Comparison of ENCODE assay signal across 1 cellular context in genomic region chr9:133914483-133915342, GRCh38.
TF ChIP-seq lines count a peak whose summit lies in the region.

No MANE protein-coding gene starts in this region.

TF ChIP-seq in WTC11, 78 proteins besides CTCF, POLR2A, EP300 and RAD21 (continued from another document):
- TF ChIP-seq, protein P1, sequence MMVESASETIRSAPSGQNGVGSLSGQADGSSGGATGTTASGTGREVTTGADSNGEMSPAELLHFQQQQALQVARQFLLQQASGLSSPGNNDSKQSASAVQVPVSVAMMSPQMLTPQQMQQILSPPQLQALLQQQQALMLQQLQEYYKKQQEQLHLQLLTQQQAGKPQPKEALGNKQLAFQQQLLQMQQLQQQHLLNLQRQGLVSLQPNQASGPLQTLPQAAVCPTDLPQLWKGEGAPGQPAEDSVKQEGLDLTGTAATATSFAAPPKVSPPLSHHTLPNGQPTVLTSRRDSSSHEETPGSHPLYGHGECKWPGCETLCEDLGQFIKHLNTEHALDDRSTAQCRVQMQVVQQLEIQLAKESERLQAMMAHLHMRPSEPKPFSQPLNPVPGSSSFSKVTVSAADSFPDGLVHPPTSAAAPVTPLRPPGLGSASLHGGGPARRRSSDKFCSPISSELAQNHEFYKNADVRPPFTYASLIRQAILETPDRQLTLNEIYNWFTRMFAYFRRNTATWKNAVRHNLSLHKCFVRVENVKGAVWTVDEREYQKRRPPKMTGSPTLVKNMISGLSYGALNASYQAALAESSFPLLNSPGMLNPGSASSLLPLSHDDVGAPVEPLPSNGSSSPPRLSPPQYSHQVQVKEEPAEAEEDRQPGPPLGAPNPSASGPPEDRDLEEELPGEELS (CRISPR knock-in tag; IDR thresholded peaks at IDR 0.05), result no peak
- no peak for TF ChIP-seq SOX15 (CRISPR knock-in tag; IDR thresholded peaks at IDR 0.05)
- no peak for TF ChIP-seq MYBL2 (CRISPR knock-in tag; IDR thresholded peaks at IDR 0.05)
- TF ChIP-seq, protein P2, sequence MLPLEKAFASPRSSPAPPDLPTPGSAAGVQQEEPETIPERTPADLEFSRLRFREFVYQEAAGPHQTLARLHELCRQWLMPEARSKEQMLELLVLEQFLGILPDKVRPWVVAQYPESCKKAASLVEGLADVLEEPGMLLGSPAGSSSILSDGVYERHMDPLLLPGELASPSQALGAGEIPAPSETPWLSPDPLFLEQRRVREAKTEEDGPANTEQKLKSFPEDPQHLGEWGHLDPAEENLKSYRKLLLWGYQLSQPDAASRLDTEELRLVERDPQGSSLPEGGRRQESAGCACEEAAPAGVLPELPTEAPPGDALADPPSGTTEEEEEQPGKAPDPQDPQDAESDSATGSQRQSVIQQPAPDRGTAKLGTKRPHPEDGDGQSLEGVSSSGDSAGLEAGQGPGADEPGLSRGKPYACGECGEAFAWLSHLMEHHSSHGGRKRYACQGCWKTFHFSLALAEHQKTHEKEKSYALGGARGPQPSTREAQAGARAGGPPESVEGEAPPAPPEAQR (CRISPR knock-in tag; IDR thresholded peaks at IDR 0.05), result no peak
- TF ChIP-seq, protein P3, sequence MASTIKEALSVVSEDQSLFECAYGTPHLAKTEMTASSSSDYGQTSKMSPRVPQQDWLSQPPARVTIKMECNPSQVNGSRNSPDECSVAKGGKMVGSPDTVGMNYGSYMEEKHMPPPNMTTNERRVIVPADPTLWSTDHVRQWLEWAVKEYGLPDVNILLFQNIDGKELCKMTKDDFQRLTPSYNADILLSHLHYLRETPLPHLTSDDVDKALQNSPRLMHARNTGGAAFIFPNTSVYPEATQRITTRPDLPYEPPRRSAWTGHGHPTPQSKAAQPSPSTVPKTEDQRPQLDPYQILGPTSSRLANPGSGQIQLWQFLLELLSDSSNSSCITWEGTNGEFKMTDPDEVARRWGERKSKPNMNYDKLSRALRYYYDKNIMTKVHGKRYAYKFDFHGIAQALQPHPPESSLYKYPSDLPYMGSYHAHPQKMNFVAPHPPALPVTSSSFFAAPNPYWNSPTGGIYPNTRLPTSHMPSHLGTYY (CRISPR knock-in tag; IDR thresholded peaks at IDR 0.05), result no peak
